In genomic region chrX:153969904-153970397, GRCh38 we compare ENCODE assay signal across 1 cellular context.
TF ChIP-seq lines count a peak whose summit lies in the region.

No MANE protein-coding gene starts in this region.

TF ChIP-seq in liver, 16 proteins besides CTCF, POLR2A, EP300 and RAD21 (continued from another document):
- TF ChIP-seq RXRA (IDR thresholded peaks at IDR 0.05) (no peak), FOXA2 (IDR thresholded peaks at IDR 0.05) (no peak), JUND (IDR thresholded peaks at IDR 0.05) (no peak), YY1 (IDR thresholded peaks at IDR 0.05) (no peak), HNF4G (IDR thresholded peaks at IDR 0.05) (no peak)
